ENCODE assay signal across 9 cellular contexts in genomic region chr11:22670803-22671202, GRCh38. TPM values are rescaled to one million over a fixed set of nuclear protein-coding genes. Genes with fewer than 3 reads are reported as not detected.
DNase-seq lines count a peak whose midpoint lies in the region; ATAC-seq, FAIRE-seq and TF ChIP-seq lines count a peak whose summit lies in the region.
"Had no signal": no experiment of that assay in that cellular context is flagged by ENCODE, and none has a peak within 500 bp of the region (broad histone marks: within the 10 kb centered on the region; RNA-seq: fewer than 3 reads in every experiment).

No MANE protein-coding gene starts in this region.

- H3K27ac ChIP-seq in pancreas = peak overlapping the region in 2 of 4 donors; percentile 47 to 60

- 41 to 48% methylated on average over 1 of the region's 1 CpG for WGBS in pancreas, 2 donors

- H3K4me3 Mint-ChIP-seq in natural killer cell = no peak overlapping the region
- H3K4me3 Mint-ChIP-seq: memory B cell had no signal

- FAIRE-seq in pancreas (lab: Jason Lieb, UNC) = peak; percentile 61

- no peaks in the 10 kb centered on the region for H3K36me3 ChIP-seq in pancreas

- peaks cover 16 to 46% (median 27%) of the 10 kb centered on the region in 3 donors for H3K4me1 ChIP-seq in pancreas

- H3K27me3 Mint-ChIP-seq in natural killer cell (ENCODE audit: low read depth in 2 of 2) = peaks cover 52 to 57% of the 10 kb centered on the region in 2 donors

- TF ChIP-seq CTCF in pancreas (IDR thresholded peaks at IDR 0.05) (peak in 1 of 4 donors; percentile 19), natural killer cell (IDR thresholded peaks at IDR 0.05) (no peak)

- no peaks in the 10 kb centered on the region for H3K9me3 Mint-ChIP-seq in natural killer cell
- H3K9me3 Mint-ChIP-seq: memory B cell had no signal

- H3K27ac Mint-ChIP-seq in natural killer cell = no peak overlapping the region
- H3K27ac Mint-ChIP-seq: memory B cell had no signal

- H3K4me3 ChIP-seq in pancreas = no peak overlapping the region

- DNase-seq in NOMO-1 treated with DMSO at 0.1 percent for 48 hours (lab: John Stamatoyannopoulos, UW; ENCODE audit: unreplicated experiment) = peak; percentile 61
- DNase-seq in NOMO-1 treated with dmso at 0.1 percent for 144 hours (lab: John Stamatoyannopoulos, UW; ENCODE audit: unreplicated experiment) = no peak
- DNase-seq in SW480 (ENCODE audit: low spot score) = peak; percentile 13
- no peak for DNase-seq in pancreas
- DNase-seq in mesenteric fat pad (ENCODE audit: low spot score) = no peak
- DNase-seq in natural killer cell = no peak
- no peak for DNase-seq in T-helper 1 cell

- intact Hi-C loops in pancreas (cut with DNase I) = no loop called here
- intact Hi-C loops in natural killer cell (cut with micrococcal nuclease) = no loop called here

- no peaks in the 10 kb centered on the region for H3K36me3 Mint-ChIP-seq in natural killer cell
- H3K36me3 Mint-ChIP-seq: memory B cell had no signal

- peak; percentile 35 for ATAC-seq in HG03175 (IDR thresholded peaks at IDR 0.05; ENCODE audit: unreplicated experiment)
- peak; percentile 25 to 53 (median 39) for ATAC-seq in pancreas
- ATAC-seq in natural killer cell = no peak

- H3K27me3 ChIP-seq in pancreas = no peaks in the 10 kb centered on the region

- no peaks in the 10 kb centered on the region for H3K9me3 ChIP-seq in pancreas

- peaks cover 11 to 13% of the 10 kb centered on the region in 2 donors for H3K4me1 Mint-ChIP-seq in natural killer cell

RNA-seq across cellular contexts. Expression of gene GAS2, which starts 4.4 kb away (rescaled TPM):
- total RNA-seq in pancreas = 10 to 100 TPM in 5 of 6 donors, 1 to 10 TPM in 1; 7.7 to 13.4 (median 11.7) TPM
- 1 to 10 TPM; 4.1 to 6.3 TPM for polyA plus RNA-seq in pancreas
- total RNA-seq in mesenteric fat pad = 0.71 TPM
- 1 to 10 TPM; 2.0 to 3.5 (median 2.5) TPM for total RNA-seq in natural killer cell

RNA-seq across cellular contexts. Expression of gene FANCF, which starts 45.2 kb away (rescaled TPM):
- total RNA-seq in pancreas (10 to 100 TPM in 2 of 6 donors, 1 to 10 TPM in 4; 7.1 to 12.9 (median 9.8) TPM), mesenteric fat pad (4.6 TPM), natural killer cell (10 to 100 TPM in 1 of 3 donors, 1 to 10 TPM in 2; 7.2 to 10.3 (median 9.7) TPM)
- polyA plus RNA-seq in pancreas = 1 to 10 TPM; 6.0 to 9.7 TPM

Comparison
In these comparisons a context has a peak if more than half of its experiments do, and no peak if none do; other contexts are left out.
1. DNase-seq: peak in NOMO-1 treated with DMSO at 0.1 percent for 48 hours (single experiment) and SW480 (single experiment); none in NOMO-1 treated with dmso at 0.1 percent for 144 hours (single experiment), pancreas (0 of 6), mesenteric fat pad (single experiment), natural killer cell (single experiment) and T-helper 1 cell (0 of 5).
2. ATAC-seq: peak in HG03175 (single experiment) and pancreas (4 of 4); none in natural killer cell (0 of 3).